In the genomic region with DNA sequence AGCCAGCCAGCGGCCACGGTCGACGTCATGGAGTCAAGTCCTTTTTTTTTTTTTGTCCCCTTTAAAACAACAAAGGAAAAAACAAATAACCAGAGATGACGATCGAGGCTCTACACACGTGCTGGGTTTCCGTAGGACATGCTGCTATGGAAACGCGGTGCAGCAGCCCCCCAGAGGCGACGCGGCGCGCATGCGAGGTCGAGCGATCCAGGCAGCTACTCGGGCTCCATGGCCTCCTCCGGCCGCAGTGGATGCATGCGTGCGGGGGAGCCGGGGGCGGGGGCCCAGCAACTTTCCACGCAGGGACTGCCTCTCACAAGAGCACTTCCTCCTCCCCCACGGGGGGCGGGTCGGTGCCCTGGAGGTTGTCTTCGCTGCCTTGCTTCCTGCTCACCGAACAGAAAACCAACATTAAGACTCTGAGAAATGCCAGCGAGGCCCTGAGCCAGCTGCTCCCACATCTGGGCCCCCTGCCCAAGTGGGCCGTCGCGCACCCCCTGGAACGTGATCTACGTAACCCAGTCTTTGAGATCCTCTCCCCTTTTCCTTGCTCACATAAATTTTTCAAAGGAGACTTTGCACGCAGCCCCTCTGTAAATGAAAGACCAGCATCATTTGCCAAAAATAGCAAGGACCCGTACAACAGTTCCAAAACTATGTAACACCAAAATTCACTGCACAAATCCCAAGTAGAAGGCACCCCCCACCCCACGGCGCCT, we compare ENCODE assay signal across 8 cellular contexts. TPM values are rescaled to one million over a fixed set of nuclear protein-coding genes. Genes with fewer than 3 reads are reported as not detected.
DNase-seq lines count a peak whose midpoint lies in the region; ATAC-seq and TF ChIP-seq lines count a peak whose summit lies in the region.

No MANE protein-coding gene starts in this region.

- H3K4me2 ChIP-seq in hepatocyte = no peak overlapping the region

- no peaks in the 10 kb centered on the region for H3K79me2 ChIP-seq in hepatocyte

- H3K27ac ChIP-seq in SJCRH30 (peak overlapping the region; percentile 47), hepatocyte (peak overlapping the region; percentile 31)

- no peaks in the 10 kb centered on the region for H3K9me2 ChIP-seq in hepatocyte (replicated peaks; ENCODE audit: insufficient read depth)

- H2AFZ ChIP-seq in hepatocyte = no peak overlapping the region

- no peaks in the 10 kb centered on the region for H3K36me3 ChIP-seq in SJCRH30
- no peaks in the 10 kb centered on the region for H3K36me3 ChIP-seq in hepatocyte (replicated peaks; ENCODE audit: insufficient read depth, low read depth)

- H3K4me1 ChIP-seq in SJCRH30 (peaks cover 42% of the 10 kb centered on the region), hepatocyte (ENCODE audit: insufficient read depth) (peaks cover 11% of the 10 kb centered on the region)

- H3K27me3 ChIP-seq in SJCRH30 = no peaks in the 10 kb centered on the region
- no peaks in the 10 kb centered on the region for H3K27me3 ChIP-seq in hepatocyte

- no peaks in the 10 kb centered on the region for H4K20me1 ChIP-seq in hepatocyte (ENCODE audit: insufficient read depth, poor library complexity, severe bottlenecking)

- ATAC-seq in GM21447 (IDR thresholded peaks at IDR 0.05; ENCODE audit: unreplicated experiment) = no peak

- H3K4me3 ChIP-seq in SJCRH30 (peak overlapping the region; percentile 42), hepatocyte (no peak overlapping the region)

- DNase-seq in SJCRH30 (peak; percentile 65 to 71), hepatocyte (ENCODE audit: low spot score) (no peak), HEK293T (ENCODE audit: extremely low spot score) (no peak), SW480 (ENCODE audit: low spot score) (no peak), NCI-H2081 (lab: John Stamatoyannopoulos, UW) (no peak)
- peak; percentile 89 for DNase-seq in activated gamma-delta T cell treated with anti-CD3 and anti-CD28 coated beads, Interleukin-2, amount 50 U/mL, for 16 hours (ENCODE audit: low read depth)
- DNase-seq in stimulated activated CD4-positive, alpha-beta T cell treated with anti-CD3 and anti-CD28 coated beads, Interleukin-1b, Interleukin-23, amount 100 ng/mL, for 1 hour (ENCODE audit: low read depth in 2 of 2) = peak; percentile 65 to 87

- H3K9me3 ChIP-seq in SJCRH30 (replicated peaks) = no peaks in the 10 kb centered on the region
- no peaks in the 10 kb centered on the region for H3K9me3 ChIP-seq in hepatocyte (ENCODE audit: low read depth)

- WGBS in hepatocyte (ENCODE audit: low lambda C conversion rate, missing lambda C conversion rate) = 74% methylated on average over 40 of the region's 41 CpGs

- CTCF ChIA-PET in HEK293T (lab: Yijun Ruan, JAX) = no interaction called here

- POLR2A ChIA-PET in HEK293T (lab: Yijun Ruan, JAX) = no interaction called here

- no peak for TF ChIP-seq CTCF in hepatocyte (IDR thresholded peaks at IDR 0.05; ENCODE audit: poor library complexity)

TF ChIP-seq in HEK293T, 16 proteins besides CTCF, POLR2A, EP300 and RAD21:
- no peak for TF ChIP-seq SUZ12 (IDR thresholded peaks at IDR 0.05)
- no peak for TF ChIP-seq LEF1 (IDR thresholded peaks at IDR 0.05; ENCODE audit: borderline replicate concordance)
- TF ChIP-seq BHLHE40 (IDR thresholded peaks at IDR 0.05; ENCODE audit: borderline replicate concordance) = no peak
- TF ChIP-seq NFRKB (IDR thresholded peaks at IDR 0.05) = no peak
- no peak for TF ChIP-seq SP1 (IDR thresholded peaks at IDR 0.05)
- TF ChIP-seq FOXA1 (IDR thresholded peaks at IDR 0.05) = no peak
- no peak for TF ChIP-seq ELF4 (IDR thresholded peaks at IDR 0.05)

RNA-seq across cellular contexts. Expression of gene P2RX4, which starts 30.7 kb away (rescaled TPM):
- 5.7 and 6.1 TPM in 2 replicates for total RNA-seq in SJCRH30 (2014; rRNA removed; shearing (Covaris generic))
- total RNA-seq in hepatocyte = 81.8 and 114 TPM in 2 replicates
- polyA plus RNA-seq in hepatocyte = 68.1 and 94.6 TPM in 2 replicates

RNA-seq across cellular contexts. Expression of gene CAMKK2, which starts 55.9 kb away (rescaled TPM):
- 7.8 and 9.7 TPM in 2 replicates for total RNA-seq in SJCRH30 (2014; rRNA removed; shearing (Covaris generic))
- 20.2 and 21.5 TPM in 2 replicates for total RNA-seq in hepatocyte
- polyA plus RNA-seq in hepatocyte = 16.3 and 21.9 TPM in 2 replicates

Comparison
In these comparisons a context has a peak if more than half of its experiments do, and no peak if none do; other contexts are left out.
1. DNase-seq: peak in SJCRH30 (2 of 2), activated gamma-delta T cell treated with anti-CD3 and anti-CD28 coated beads, Interleukin-2, amount 50 U/mL, for 16 hours (single experiment) and stimulated activated CD4-positive, alpha-beta T cell treated with anti-CD3 and anti-CD28 coated beads, Interleukin-1b, Interleukin-23, amount 100 ng/mL, for 1 hour (2 of 2); none in hepatocyte (single experiment), HEK293T (single experiment), SW480 (single experiment) and NCI-H2081 (0 of 2).
2. RNA of gene P2RX4, which starts 30.7 kb away (total RNA-seq): 81.8 to 114 TPM in hepatocyte; 5.7 to 6.1 TPM in SJCRH30; every median in the first group is over 10 times any median in the second.